In the genomic region with DNA sequence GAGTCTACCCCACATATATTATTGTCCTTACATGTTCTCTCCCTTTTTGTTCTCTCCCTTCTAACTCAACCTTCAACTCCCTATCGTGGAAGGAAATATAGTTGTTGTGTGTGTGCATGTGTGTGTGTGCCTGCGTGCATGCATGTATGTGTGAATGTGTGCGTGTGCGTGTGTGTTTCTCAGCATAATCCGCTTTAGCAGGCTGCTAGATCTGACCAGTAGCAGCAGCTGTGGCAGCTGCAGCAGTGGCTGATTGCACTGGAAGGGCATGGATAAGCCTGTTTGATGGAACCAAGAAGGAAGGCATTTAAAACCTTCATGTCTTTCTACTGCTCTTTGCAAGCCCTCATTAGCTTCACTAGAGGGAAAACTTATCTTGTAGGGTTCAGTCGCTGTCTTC, we compare ENCODE assay signal across 9 cellular contexts.
DNase-seq lines count a peak whose midpoint lies in the region; ATAC-seq, FAIRE-seq and TF ChIP-seq lines count a peak whose summit lies in the region.
"Had no signal": no experiment of that assay in that cellular context is flagged by ENCODE, and none has a peak within 500 bp of the region (broad histone marks: within the 10 kb centered on the region; RNA-seq: fewer than 3 reads in every experiment).

No MANE protein-coding gene starts in this region.

- H3K9me3 ChIP-seq in heart right ventricle, result no peaks in the 10 kb centered on the region
- no peaks in the 10 kb centered on the region for H3K9me3 ChIP-seq in right atrium auricular region
- no peaks in the 10 kb centered on the region for H3K9me3 ChIP-seq in mucosa of descending colon
- no peaks in the 10 kb centered on the region for H3K9me3 ChIP-seq in gastroesophageal sphincter

- DNase-seq in heart right ventricle, result no peak
- DNase-seq in right atrium auricular region (ENCODE audit: low spot score), result no peak
- DNase-seq in mucosa of descending colon, result no peak
- DNase-seq in urothelium cell line (ENCODE audit: low spot score), result no peak
- DNase-seq in brain microvascular endothelial cell, result no peak
- DNase-seq: PC-9 had no signal

- H3K36me3 ChIP-seq in heart right ventricle (no peaks in the 10 kb centered on the region), right atrium auricular region (no peaks in the 10 kb centered on the region), mucosa of descending colon (ENCODE audit: low read depth) (no peaks in the 10 kb centered on the region), brain microvascular endothelial cell (replicated peaks) (no peaks in the 10 kb centered on the region), gastroesophageal sphincter (no peaks in the 10 kb centered on the region)

- H3K4me3 ChIP-seq in heart right ventricle, result peak overlapping the region in 6 of 10 donors; percentile 47 to 54 (median 48)
- no peak overlapping the region for H3K4me3 ChIP-seq in right atrium auricular region
- H3K4me3 ChIP-seq in mucosa of descending colon, result no peak overlapping the region
- H3K4me3 ChIP-seq in brain microvascular endothelial cell (ENCODE audit: low read depth, low read length), result no peak overlapping the region
- peak overlapping the region in 1 of 2 donors; percentile 39 for H3K4me3 ChIP-seq in gastroesophageal sphincter
- H3K4me3 ChIP-seq: PC-9 had no signal

- in situ Hi-C loops in brain microvascular endothelial cell (cut with HindIII; ENCODE audit: low pct_ligation_motif_present, low sequenced_read_pairs), result no loop called here

- no peaks in the 10 kb centered on the region for H3K9me3 Mint-ChIP-seq in activated T-helper 17 cell treated with anti-CD3 and anti-CD28 coated beads, Interleukin-2, amount 50 U/mL, for 72 hours

- H3K4me1 ChIP-seq in heart right ventricle, result peaks cover 0 to 11% (median 5%) of the 10 kb centered on the region in 9 donors
- no peaks in the 10 kb centered on the region for H3K4me1 ChIP-seq in right atrium auricular region
- H3K4me1 ChIP-seq in mucosa of descending colon (ENCODE audit: low read depth), result peaks cover 10% of the 10 kb centered on the region
- peaks cover 3 to 18% (median 4%) of the 10 kb centered on the region in 3 donors for H3K4me1 ChIP-seq in gastroesophageal sphincter

- TF ChIP-seq CTCF in heart right ventricle (IDR thresholded peaks at IDR 0.05) (no peak), right atrium auricular region (IDR thresholded peaks at IDR 0.05) (no peak), mucosa of descending colon (IDR thresholded peaks at IDR 0.05) (no peak), brain microvascular endothelial cell (IDR thresholded peaks at IDR 0.05; ENCODE audit: low read depth, low read length, missing control alignments) (no peak), gastroesophageal sphincter (IDR thresholded peaks at IDR 0.05) (no peak)

- H3K27ac ChIP-seq in heart right ventricle (peak overlapping the region in 7 of 10 donors; percentile 52 to 80 (median 64)), right atrium auricular region (peak overlapping the region in 1 of 2 donors; percentile 58), brain microvascular endothelial cell (no peak overlapping the region), gastroesophageal sphincter (peak overlapping the region in 2 of 4 donors; percentile 53 to 69)
- H3K27ac ChIP-seq: PC-9 had no signal

- TF ChIP-seq POLR2A in gastroesophageal sphincter (IDR thresholded peaks at IDR 0.05), result no peak

- intact Hi-C loops in heart right ventricle (cut with DNase I), result loop anchor here in 2 of 10 donors (2.0 to 10.0 kb wide), 2 partner anchors 25 to 51 kb away; no protein-coding TSS in a partner anchor
- intact Hi-C loops in mucosa of descending colon (cut with DNase I, micrococcal nuclease), result no loop called here

- TF ChIP-seq EP300 in gastroesophageal sphincter (IDR thresholded peaks at IDR 0.05), result no peak

- ATAC-seq in heart right ventricle (peak in 3 of 8 donors; percentile 21 to 40 (median 40)), mucosa of descending colon (peak; percentile 29), GM18867 (IDR thresholded peaks at IDR 0.05; ENCODE audit: unreplicated experiment) (no peak), gastroesophageal sphincter (no peak)
- ATAC-seq in activated T-helper 17 cell treated with anti-CD3 and anti-CD28 coated beads, Interleukin-2, amount 50 U/mL, for 72 hours (replicated peaks), result no peak

- WGBS in heart right ventricle, 2 donors, result 91 to 93% methylated on average over 6 of the region's 6 CpGs
- WGBS in gastroesophageal sphincter (ENCODE audit: low coverage in 1 of 2), 2 donors, result 83 to 92% methylated on average over 2 to 6 of the region's 6 CpGs

- H3K27ac Mint-ChIP-seq in activated T-helper 17 cell treated with anti-CD3 and anti-CD28 coated beads, Interleukin-2, amount 50 U/mL, for 72 hours, result peak overlapping the region; percentile 74

- peaks cover 6% of the 10 kb centered on the region for H3K4me1 Mint-ChIP-seq in activated T-helper 17 cell treated with anti-CD3 and anti-CD28 coated beads, Interleukin-2, amount 50 U/mL, for 72 hours

- no peaks in the 10 kb centered on the region for H3K36me3 Mint-ChIP-seq in activated T-helper 17 cell treated with anti-CD3 and anti-CD28 coated beads, Interleukin-2, amount 50 U/mL, for 72 hours (ENCODE audit: low read depth)

- no peaks in the 10 kb centered on the region for H3K27me3 ChIP-seq in heart right ventricle
- no peaks in the 10 kb centered on the region for H3K27me3 ChIP-seq in right atrium auricular region
- no peaks in the 10 kb centered on the region for H3K27me3 ChIP-seq in brain microvascular endothelial cell (replicated peaks)
- H3K27me3 ChIP-seq in gastroesophageal sphincter, result no peaks in the 10 kb centered on the region

- no peaks in the 10 kb centered on the region for H3K27me3 Mint-ChIP-seq in activated T-helper 17 cell treated with anti-CD3 and anti-CD28 coated beads, Interleukin-2, amount 50 U/mL, for 72 hours

- peak overlapping the region; percentile 77 for H3K4me3 Mint-ChIP-seq in activated T-helper 17 cell treated with anti-CD3 and anti-CD28 coated beads, Interleukin-2, amount 50 U/mL, for 72 hours

- peak; percentile 69 for FAIRE-seq in urothelium cell line (lab: Jason Lieb, UNC)

Comparison
In these comparisons a context has a peak if more than half of its experiments do, and no peak if none do; other contexts are left out.
1. H3K4me3 ChIP-seq: peak in heart right ventricle (6 of 10); none in right atrium auricular region (0 of 2), mucosa of descending colon (single experiment) and brain microvascular endothelial cell (single experiment).